In the genomic region with DNA sequence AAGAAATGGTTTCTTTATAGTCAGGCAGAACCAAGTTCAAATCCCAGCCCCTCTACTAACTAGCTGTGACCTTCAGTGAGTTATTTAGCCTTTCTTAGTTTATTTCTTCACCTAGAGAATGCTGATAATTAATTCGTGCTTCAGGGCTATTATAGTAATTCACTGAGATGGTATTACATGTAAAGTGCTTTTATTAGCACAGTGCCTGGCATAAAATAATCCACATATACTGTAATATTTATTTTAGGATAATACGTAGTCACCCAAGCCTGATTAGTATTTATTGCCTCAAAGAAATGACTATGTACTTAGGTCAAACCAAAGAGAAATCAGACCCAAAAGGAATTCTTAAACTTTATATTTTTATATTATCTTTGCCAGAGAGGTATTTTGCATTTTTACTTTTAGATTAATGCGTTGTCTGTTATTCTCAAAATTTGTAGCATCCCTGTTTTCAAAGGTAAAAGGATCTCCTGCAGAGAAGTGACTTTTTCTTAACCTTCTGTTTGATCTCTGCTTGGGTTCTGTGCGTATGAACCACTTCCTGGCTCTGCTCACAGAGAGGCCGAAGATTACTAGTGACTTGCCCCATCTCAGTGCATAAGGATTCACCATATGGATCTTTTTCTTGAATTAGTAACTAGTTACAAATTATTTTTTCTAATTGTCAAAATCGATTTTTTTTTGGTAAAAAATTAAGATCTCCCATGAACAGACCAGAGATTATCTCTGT, we compare ENCODE assay signal across 14 cellular contexts. TPM values are rescaled to one million over a fixed set of nuclear protein-coding genes. Genes with fewer than 3 reads are reported as not detected.
DNase-seq lines count a peak whose midpoint lies in the region; ATAC-seq, FAIRE-seq and TF ChIP-seq lines count a peak whose summit lies in the region.
"Had no signal": no experiment of that assay in that cellular context is flagged by ENCODE, and none has a peak within 500 bp of the region (broad histone marks: within the 10 kb centered on the region; RNA-seq: fewer than 3 reads in every experiment).

No MANE protein-coding gene starts in this region.

- peaks cover 0 to 35% (median 28%) of the 10 kb centered on the region in 11 experiments; a peak in 21 of 22 replicates for H3K9me3 ChIP-seq in BLaER1 treated with 17β-estradiol and CSF1 and Interleukin-3, amounts not matched to agents 10 nM and 100 nM (replicated peaks in 1 of 11)
- H3K9me3 ChIP-seq in kidney (ENCODE audit: control insufficient read depth in 1 of 2, low read length in 2 of 2): peaks cover 0 to 3% of the 10 kb centered on the region in 2 donors
- H3K9me3 ChIP-seq: sigmoid colon had no signal

- no peak for FAIRE-seq in kidney (lab: Jason Lieb, UNC)
- FAIRE-seq: keratinocyte had no signal

- H3K36me3 Mint-ChIP-seq in T-cell: peaks cover 22% of the 10 kb centered on the region
- H3K36me3 Mint-ChIP-seq in activated T-cell treated with anti-CD3 and anti-CD28 coated beads, Interleukin-2, amount 50 U/mL, for 4 hours (ENCODE audit: insufficient read depth): peaks cover 15% of the 10 kb centered on the region
- peaks cover 5% of the 10 kb centered on the region for H3K36me3 Mint-ChIP-seq in chondrocyte (ENCODE audit: low read depth)

- POLR2A ChIA-PET in T-cell (lab: Charles Lee): no interaction called here

- peaks cover 0 to 70% (median 17%) of the 10 kb centered on the region in 11 experiments; a peak in 15 of 22 replicates for H4K20me1 ChIP-seq in BLaER1 treated with 17β-estradiol and CSF1 and Interleukin-3, amounts not matched to agents 10 nM and 100 nM

- H3K27me3 ChIP-seq in BLaER1 treated with 17β-estradiol and CSF1 and Interleukin-3, amounts not matched to agents 10 nM and 100 nM: no peaks in the 10 kb centered on the region
- H3K27me3 ChIP-seq: sigmoid colon had no signal

- CTCF ChIA-PET in T-cell (lab: Charles Lee): interaction anchor here in 1 of 2 donors (1.8 kb wide), 1 partner anchor 37 kb away, joined by 11 read pairs; a partner anchor contains a TSS

- DNase-seq in T-cell: peak in 9 of 34 experiments; percentile 16 to 45 (median 36)
- DNase-seq in effector CD8-positive, alpha-beta T cell (lab: John Stamatoyannopoulos, UW): peak; percentile 12
- DNase-seq in kidney: no peak
- no peak for DNase-seq in NCI-H2081 treated with DMSO at 0.1 percent for 48 hours (lab: John Stamatoyannopoulos, UW)
- DNase-seq in activated T-cell treated with anti-CD3 and anti-CD28 coated beads, Interleukin-2, amount 50 U/mL, for 4 hours: no peak
- DNase-seq in chondrocyte (ENCODE audit: low spot score): no peak
- DNase-seq: foreskin melanocyte, naive B cell, NCI-H1417, sigmoid colon had no signal

- H3K9me3 Mint-ChIP-seq in T-cell (peaks cover 0 to 7% (median 5%) of the 10 kb centered on the region in 3 donors), chondrocyte (ENCODE audit: low read depth) (peaks cover 5% of the 10 kb centered on the region)
- H3K9me3 Mint-ChIP-seq in activated T-cell treated with anti-CD3 and anti-CD28 coated beads, Interleukin-2, amount 50 U/mL, for 4 hours: peaks cover 4% of the 10 kb centered on the region
- H3K9me3 Mint-ChIP-seq: CD14-positive monocyte had no signal

- H3K4me2 ChIP-seq in BLaER1 treated with 17β-estradiol and CSF1 and Interleukin-3, amounts not matched to agents 10 nM and 100 nM: peak overlapping the region; percentile 38 to 84 (median 65); a peak in 19 of 22 replicates

- intact Hi-C loops in kidney (cut with DNase I): no loop called here

- H3K27me3 Mint-ChIP-seq in T-cell (no peaks in the 10 kb centered on the region), chondrocyte (ENCODE audit: low read depth) (no peaks in the 10 kb centered on the region)
- no peaks in the 10 kb centered on the region for H3K27me3 Mint-ChIP-seq in activated T-cell treated with anti-CD3 and anti-CD28 coated beads, Interleukin-2, amount 50 U/mL, for 4 hours (ENCODE audit: low read depth)
- H3K27me3 Mint-ChIP-seq: naive B cell had no signal

- no peak overlapping the region for H3K4me3 ChIP-seq in BLaER1 treated with 17β-estradiol and CSF1 and Interleukin-3, amounts not matched to agents 10 nM and 100 nM
- H3K4me3 ChIP-seq in kidney (ENCODE audit: low read length in 2 of 2): no peak overlapping the region
- H3K4me3 ChIP-seq: sigmoid colon had no signal

- H3K4me3 Mint-ChIP-seq in T-cell (peak overlapping the region; percentile 44 to 58 (median 57)), chondrocyte (ENCODE audit: unreplicated experiment) (no peak overlapping the region)
- no peak overlapping the region for H3K4me3 Mint-ChIP-seq in activated T-cell treated with anti-CD3 and anti-CD28 coated beads, Interleukin-2, amount 50 U/mL, for 4 hours
- H3K4me3 Mint-ChIP-seq: CD14-positive monocyte had no signal

- peaks cover 9 to 43% (median 32%) of the 10 kb centered on the region in 11 experiments; a peak in 21 of 22 replicates for H3K36me3 ChIP-seq in BLaER1 treated with 17β-estradiol and CSF1 and Interleukin-3, amounts not matched to agents 10 nM and 100 nM
- no peaks in the 10 kb centered on the region for H3K36me3 ChIP-seq in kidney (ENCODE audit: control insufficient read depth in 1 of 2, insufficient read depth in 2 of 2, low read length in 2 of 2)
- H3K36me3 ChIP-seq: sigmoid colon had no signal

- H3K9ac ChIP-seq in BLaER1 treated with 17β-estradiol and CSF1 and Interleukin-3, amounts not matched to agents 10 nM and 100 nM: peak overlapping the region in 3 of 11 experiments; percentile 5 to 43 (median 29); a peak in 3 of 22 replicates
- H3K9ac ChIP-seq in kidney (ENCODE audit: low read length in 2 of 2): no peak overlapping the region

- ATAC-seq in GM18861 (IDR thresholded peaks at IDR 0.05; ENCODE audit: unreplicated experiment) (peak; percentile 38), T-cell (replicated peaks in 1 of 4) (peak; percentile 38 to 46 (median 43))
- ATAC-seq in activated T-cell treated with anti-CD3 and anti-CD28 coated beads, Interleukin-2, amount 50 U/mL, for 4 hours: no peak

- H3K4me1 Mint-ChIP-seq in T-cell: peaks cover 89 to 93% (median 89%) of the 10 kb centered on the region in 3 donors
- H3K4me1 Mint-ChIP-seq in activated T-cell treated with anti-CD3 and anti-CD28 coated beads, Interleukin-2, amount 50 U/mL, for 4 hours (ENCODE audit: low read depth): peaks cover 88% of the 10 kb centered on the region
- H3K4me1 Mint-ChIP-seq in chondrocyte (ENCODE audit: low read depth): peaks cover 19% of the 10 kb centered on the region

- H3K27ac ChIP-seq in BLaER1 treated with 17β-estradiol and CSF1 and Interleukin-3, amounts not matched to agents 10 nM and 100 nM: peak overlapping the region in 9 of 11 experiments; percentile 7 to 94 (median 66); a peak in 15 of 22 replicates
- no peak overlapping the region for H3K27ac ChIP-seq in kidney (ENCODE audit: low read depth in 2 of 2, low read length in 2 of 2)
- H3K27ac ChIP-seq: sigmoid colon had no signal

- TF ChIP-seq CTCF in kidney (IDR thresholded peaks at IDR 0.05; ENCODE audit: borderline replicate concordance, extremely low read depth, insufficient read depth) (no peak), chondrocyte (IDR thresholded peaks at IDR 0.05) (no peak)

- peak overlapping the region; percentile 79 to 91 for H3K27ac Mint-ChIP-seq in T-cell
- H3K27ac Mint-ChIP-seq in chondrocyte (ENCODE audit: unreplicated experiment): no peak overlapping the region

- H3K4me1 ChIP-seq in BLaER1 treated with 17β-estradiol and CSF1 and Interleukin-3, amounts not matched to agents 10 nM and 100 nM: peaks cover 76 to 88% (median 83%) of the 10 kb centered on the region in 10 experiments
- peaks cover 0 to 8% of the 10 kb centered on the region in 2 donors for H3K4me1 ChIP-seq in kidney (ENCODE audit: control insufficient read depth in 1 of 2, insufficient read depth in 1 of 2, low read depth in 1 of 2, low read length in 2 of 2)

RNA-seq across cellular contexts. Expression of a gene that starts 19.7 kb away (rescaled TPM):
- total RNA-seq in T-cell (10 to 100 TPM; 83.3 to 99.3 (median 84.9) TPM), kidney (61.8 TPM), chondrocyte (70.8 to 76.0 TPM (median 74.9 TPM) in 3 replicates)
- polyA plus RNA-seq in kidney (ENCODE audit: insufficient read depth, low read depth, low replicate concordance): 77.5 TPM
- total RNA-seq in activated T-cell treated with anti-CD3 and anti-CD28 coated beads, Interleukin-2, amount 50 U/mL, for 4 hours: 10 to 100 TPM; 48.5 to 50.4 (median 49.1) TPM

RNA-seq across cellular contexts. Expression of a gene that starts 37.8 kb away (rescaled TPM):
- total RNA-seq in T-cell (10 to 100 TPM; 15.2 to 26.7 (median 16.7) TPM), kidney (0.88 TPM), chondrocyte (not detected in 3 replicates)
- not detected for polyA plus RNA-seq in kidney (ENCODE audit: insufficient read depth, low read depth, low replicate concordance)
- total RNA-seq in activated T-cell treated with anti-CD3 and anti-CD28 coated beads, Interleukin-2, amount 50 U/mL, for 4 hours: 1 to 10 TPM; 3.3 to 4.0 (median 3.9) TPM
- polyA plus RNA-seq: keratinocyte had no signal

Comparison
In these comparisons a context has a peak if more than half of its experiments do, and no peak if none do; other contexts are left out.
1. H3K27ac ChIP-seq: peak in BLaER1 treated with 17β-estradiol and CSF1 and Interleukin-3, amounts not matched to agents 10 nM and 100 nM (9 of 11); none in kidney (0 of 2).
2. ATAC-seq: peak in GM18861 (single experiment) and T-cell (4 of 4); none in activated T-cell treated with anti-CD3 and anti-CD28 coated beads, Interleukin-2, amount 50 U/mL, for 4 hours (0 of 2).
3. H3K4me3 Mint-ChIP-seq: peak in T-cell (3 of 3); none in activated T-cell treated with anti-CD3 and anti-CD28 coated beads, Interleukin-2, amount 50 U/mL, for 4 hours (single experiment) and chondrocyte (single experiment).